8 cellular contexts compared by ENCODE assay signal in the genomic region with DNA sequence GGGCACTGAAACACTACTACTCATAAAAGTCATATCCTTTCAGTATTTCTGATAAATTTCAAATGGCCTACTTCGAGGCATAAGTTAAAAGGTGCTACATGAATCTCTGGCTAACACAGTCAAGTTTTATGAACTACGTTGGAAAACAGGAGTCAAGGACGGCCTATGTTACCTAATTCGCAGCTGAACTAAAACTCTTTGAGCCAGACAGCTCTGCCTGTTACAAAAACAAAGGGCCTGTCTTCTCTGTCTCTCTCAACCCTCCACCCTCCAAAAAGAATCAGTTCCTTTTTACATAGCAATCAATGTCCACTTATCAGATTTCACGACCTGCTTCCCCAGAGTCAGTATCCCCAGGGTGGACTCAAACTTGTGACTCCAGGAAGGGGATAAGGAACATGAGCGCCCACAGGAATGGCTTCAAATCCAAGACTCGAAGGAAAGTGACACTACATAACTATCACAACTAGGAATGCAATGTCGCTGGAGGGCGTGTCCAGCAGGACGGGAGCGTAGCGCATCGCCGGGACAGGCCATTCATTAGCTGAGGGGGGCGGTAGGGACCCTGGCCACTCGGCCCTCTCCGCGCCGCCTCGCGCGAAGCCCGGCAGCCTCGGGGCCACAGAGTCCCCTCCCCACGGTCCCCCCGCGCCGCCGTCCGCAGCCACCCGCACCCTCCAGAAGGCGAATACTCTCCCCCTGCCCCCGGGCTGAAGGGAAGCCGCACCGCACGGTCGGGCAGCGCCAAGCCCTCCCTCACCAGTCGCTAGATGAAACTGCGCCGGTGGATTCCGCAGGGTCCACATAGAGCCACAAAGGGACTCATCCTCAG. TPM values are rescaled to one million over a fixed set of nuclear protein-coding genes. Genes with fewer than 3 reads are reported as not detected.
A peak's percentile ranks its signal among the peaks of the same experiment; 100 is the strongest.
DNase-seq lines count a peak whose midpoint lies in the region; ATAC-seq, FAIRE-seq and TF ChIP-seq lines count a peak whose summit lies in the region.

No MANE protein-coding gene starts in this region.

- CTCF ChIA-PET in RWPE1 (lab: Yijun Ruan, JAX), result interaction anchor here (0.6 kb wide), 1 partner anchor 94 kb away, joined by 4 read pairs; no protein-coding TSS in a partner anchor

- H3K9ac ChIP-seq in kidney (ENCODE audit: low read length in 2 of 2), result peak overlapping the region; percentile 61 to 92

- TF ChIP-seq CTCF in HL-60 (IDR thresholded peaks at IDR 0.05; ENCODE audit: insufficient read depth, low read length) (no peak), RWPE1 (conservative IDR thresholded peaks at IDR 0.05; ENCODE audit: low read depth) (no peak), kidney (IDR thresholded peaks at IDR 0.05; ENCODE audit: borderline replicate concordance, extremely low read depth, insufficient read depth) (no peak)

- H3K27ac ChIP-seq in HL-60 (replicated peaks), result peak overlapping the region; percentile 88
- peak overlapping the region; percentile 84 for H3K27ac ChIP-seq in RWPE1
- H3K27ac ChIP-seq in kidney (ENCODE audit: low read depth in 2 of 2, low read length in 2 of 2), result peak overlapping the region; percentile 87 to 96

- H3K4me1 ChIP-seq in kidney (ENCODE audit: control insufficient read depth in 1 of 2, insufficient read depth in 1 of 2, low read depth in 1 of 2, low read length in 2 of 2), result peaks cover 5 to 9% of the 10 kb centered on the region in 2 donors

- intact Hi-C loops in kidney (cut with DNase I), result no loop called here

- peaks cover 0 to 2% of the 10 kb centered on the region in 2 donors for H3K36me3 ChIP-seq in kidney (ENCODE audit: control insufficient read depth in 1 of 2, insufficient read depth in 2 of 2, low read length in 2 of 2)

- peak; percentile 43 for DNase-seq in NCI-H345 (lab: John Stamatoyannopoulos, UW)
- DNase-seq in NCI-H345 treated with DMSO at 0.1 percent for 48 hours (lab: John Stamatoyannopoulos, UW; ENCODE audit: unreplicated experiment), result no peak
- peak; percentile 37 to 60 for DNase-seq in HL-60 (ENCODE audit: low read depth in 1 of 2, low spot score in 1 of 2)
- DNase-seq in RWPE1 (ENCODE audit: low spot score), result no peak
- peak; percentile 68 for DNase-seq in cerebellum (ENCODE audit: low spot score)
- DNase-seq in kidney, result no peak
- peak; percentile 13 to 19 for DNase-seq in stimulated activated CD8-positive, alpha-beta memory T cell treated with anti-CD3 and anti-CD28 coated beads, Interleukin-2, amount 100 ng/mL, for 48 hours (ENCODE audit: low read depth in 2 of 2)

- no peaks in the 10 kb centered on the region for H3K27me3 ChIP-seq in HL-60 (ENCODE audit: insufficient read depth, poor library complexity, severe bottlenecking)

- FAIRE-seq in kidney (lab: Jason Lieb, UNC), result no peak

- POLR2A ChIA-PET in RWPE1 (lab: Yijun Ruan, JAX; ENCODE audit: low non-redundant PET), result no interaction called here

- no peaks in the 10 kb centered on the region for H3K9me3 ChIP-seq in kidney (ENCODE audit: control insufficient read depth in 1 of 2, low read length in 2 of 2)

- peak; percentile 41 for ATAC-seq in GM21423 (IDR thresholded peaks at IDR 0.05; ENCODE audit: unreplicated experiment)

- H3K4me3 ChIP-seq in HL-60 (replicated peaks; ENCODE audit: insufficient read depth, low read length) (peak overlapping the region; percentile 93), kidney (ENCODE audit: low read length in 2 of 2) (peak overlapping the region; percentile 86 to 93)

RNA-seq across cellular contexts. Expression of gene IBTK, which starts 0.5 kb away (rescaled TPM):
- 65.4 TPM for total RNA-seq in cerebellum
- total RNA-seq in kidney, result 38.4 TPM
- polyA plus RNA-seq in kidney (ENCODE audit: insufficient read depth, low read depth, low replicate concordance), result 17.2 TPM

Comparison
In these comparisons a context has a peak if more than half of its experiments do, and no peak if none do; other contexts are left out.
1. DNase-seq: peak in NCI-H345 (single experiment), HL-60 (2 of 2), cerebellum (single experiment) and stimulated activated CD8-positive, alpha-beta memory T cell treated with anti-CD3 and anti-CD28 coated beads, Interleukin-2, amount 100 ng/mL, for 48 hours (2 of 2); none in NCI-H345 treated with DMSO at 0.1 percent for 48 hours (single experiment), RWPE1 (single experiment) and kidney (single experiment).
2. Peak in every context shown above with its lines, with median percentiles within 50 percentile points of each other: H3K27ac ChIP-seq.